8 cellular contexts compared by ENCODE assay signal in genomic region chr2:95526360-95527341, GRCh38. TPM values are rescaled to one million over a fixed set of nuclear protein-coding genes. Genes with fewer than 3 reads are reported as not detected.
DNase-seq lines count a peak whose midpoint lies in the region; ATAC-seq, FAIRE-seq and TF ChIP-seq lines count a peak whose summit lies in the region.

No MANE protein-coding gene starts in this region.

- H3K4me3 ChIP-seq in A673 (ENCODE audit: low read depth, low read length, poor library complexity, severe bottlenecking) (peak overlapping the region; percentile 77), SJSA1 (peak overlapping the region; percentile 63), small intestine (ENCODE audit: low read depth in 1 of 2, low read length in 2 of 2) (peak overlapping the region; percentile 81 to 87)

- H3K27me3 ChIP-seq in A673 (replicated peaks; ENCODE audit: insufficient read depth, low read depth, low read length, poor library complexity) (no peaks in the 10 kb centered on the region), SJSA1 (replicated peaks) (0 out of 2 replicates have a peak, but pooled peaks cover 2% of the 10 kb centered on the region), small intestine (ENCODE audit: control insufficient read depth in 2 of 2, insufficient read depth in 2 of 2, low read length in 2 of 2) (no peaks in the 10 kb centered on the region)

- H3K36me3 ChIP-seq in A673 (ENCODE audit: insufficient read depth, low read length, poor library complexity, severe bottlenecking): peaks cover 14% of the 10 kb centered on the region
- H3K36me3 ChIP-seq in SJSA1: peaks cover 12% of the 10 kb centered on the region; the same call in 1 of the 2 replicates
- no peaks in the 10 kb centered on the region for H3K36me3 ChIP-seq in small intestine (ENCODE audit: control insufficient read depth in 2 of 2, insufficient read depth in 2 of 2, low read length in 2 of 2)

- POLR2A ChIA-PET in A673 (lab: Charles Lee; ENCODE audit: low non-redundant PET): no interaction called here

- TF ChIP-seq CTCF in A673 (conservative IDR thresholded peaks at IDR 0.05; ENCODE audit: low read depth, low read length): peak; percentile 45

- BruUV-seq in A673 (replicated peaks; lab: Mats Ljungman, UMichigan): no TSS peak

- ATAC-seq in GM18868 (IDR thresholded peaks at IDR 0.05; ENCODE audit: unreplicated experiment) (peak; percentile 53), HG03280 (IDR thresholded peaks at IDR 0.05; ENCODE audit: unreplicated experiment) (peak; percentile 53), left cardiac atrium (peak; percentile 91 to 99)

- intact Hi-C loops in A673 (cut with micrococcal nuclease; ENCODE audit: unreplicated experiment) (no loop called here), left cardiac atrium (cut with DNase I) (no loop called here)

- WGBS in small intestine, 3 donors: 1 to 2% (median 2%) methylated on average over 72 to 84 of the region's 84 CpGs

- FAIRE-seq in small intestine (lab: Jason Lieb, UNC): no peak

- CTCF ChIA-PET in A673 (lab: Charles Lee): interaction anchor here (0.7 kb wide), 1 partner anchor 173 kb away, joined by 4 read pairs; no protein-coding TSS in a partner anchor

- H3K27ac ChIP-seq in A673 (ENCODE audit: low read depth, low read length, poor library complexity, severe bottlenecking) (peak overlapping the region; percentile 90), SJSA1 (no peak overlapping the region; the same call in 1 of the 2 replicates), small intestine (ENCODE audit: low read depth in 1 of 2, low read length in 1 of 2) (peak overlapping the region; percentile 84 to 92)

- H3K9me3 ChIP-seq in A673 (ENCODE audit: low read depth, low read length, poor library complexity, severe bottlenecking) (no peaks in the 10 kb centered on the region), SJSA1 (replicated peaks) (no peaks in the 10 kb centered on the region), small intestine (ENCODE audit: control insufficient read depth, low read depth) (no peaks in the 10 kb centered on the region)

- DNase-seq in A673 (ENCODE audit: low spot score): peak; percentile 82
- peak; percentile 73 to 74 for DNase-seq in SJSA1 (ENCODE audit: low read depth in 1 of 2, low spot score in 2 of 2)
- DNase-seq in activated naive CD8-positive, alpha-beta T cell treated with anti-CD3 and anti-CD28 coated beads, Interleukin-2, amount 50 U/mL, for 16 hours (ENCODE audit: low read depth, low spot score): peak; percentile 14
- peak; percentile 73 for DNase-seq in left cardiac atrium
- DNase-seq in small intestine: peak; percentile 73
- DNase-seq in RKO (ENCODE audit: low spot score): no peak

- no peaks in the 10 kb centered on the region for H3K4me1 ChIP-seq in A673 (ENCODE audit: insufficient read depth, low read length, poor library complexity, severe bottlenecking)
- peaks cover 19% of the 10 kb centered on the region for H3K4me1 ChIP-seq in SJSA1 (replicated peaks)
- peaks cover 0 to 2% of the 10 kb centered on the region in 2 donors for H3K4me1 ChIP-seq in small intestine (ENCODE audit: control insufficient read depth in 2 of 2, insufficient read depth in 1 of 2, low read depth in 1 of 2, low read length in 1 of 2)

RNA-seq across cellular contexts. Expression of gene TRIM43B, which starts 42.1 kb away (rescaled TPM):
- not detected in 2 replicates for total RNA-seq in A673 (2021)
- not detected in 2 replicates for total RNA-seq in SJSA1 (2014; rRNA removed; shearing (Covaris generic))
- not detected for total RNA-seq in left cardiac atrium
- not detected for polyA plus RNA-seq in small intestine
